ENCODE assay signal across 8 cellular contexts in the genomic region with DNA sequence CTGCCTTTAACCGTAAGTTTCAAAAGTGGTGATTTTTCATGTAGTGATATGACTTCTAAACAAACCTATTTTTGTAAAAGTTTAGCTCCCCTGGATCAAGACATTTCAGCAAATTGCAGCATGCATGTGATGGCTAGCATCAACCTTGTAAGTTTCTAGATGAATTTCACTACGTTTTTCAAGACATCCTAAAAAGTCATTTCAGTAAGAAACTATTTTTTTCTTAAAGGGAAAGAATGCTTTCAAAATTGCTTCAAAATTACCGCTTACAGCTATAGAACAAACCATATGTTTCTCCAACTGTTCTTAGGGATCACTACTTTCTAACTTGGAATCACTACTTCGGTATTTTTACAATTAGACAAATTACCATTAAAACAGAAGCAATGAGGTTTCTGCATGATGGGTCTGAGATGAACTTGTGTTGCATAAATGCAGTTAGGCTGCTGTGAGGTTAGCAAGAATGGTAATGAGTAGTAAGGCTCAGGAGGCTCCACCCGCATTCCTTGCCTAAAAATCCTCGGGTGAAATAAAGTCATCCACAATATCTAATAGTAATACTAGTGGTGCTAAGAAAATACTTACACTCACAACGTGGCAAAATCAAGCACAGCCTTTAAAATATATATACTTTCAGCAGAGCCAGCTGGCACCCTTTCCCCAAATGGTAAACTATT. TPM values are rescaled to one million over a fixed set of nuclear protein-coding genes. Genes with fewer than 3 reads are reported as not detected.
DNase-seq lines count a peak whose midpoint lies in the region; FAIRE-seq and TF ChIP-seq lines count a peak whose summit lies in the region.

No MANE protein-coding gene starts in this region.

- H3K9me3 ChIP-seq in stomach smooth muscle (ENCODE audit: control insufficient read depth in 2 of 2, low read length in 2 of 2): no peaks in the 10 kb centered on the region

- no peak for FAIRE-seq in GM19239 (lab: Jason Lieb, UNC)

- H3K4me1 ChIP-seq in stomach smooth muscle (ENCODE audit: control insufficient read depth, insufficient read depth, low read length): peaks cover 11% of the 10 kb centered on the region

- peak overlapping the region; percentile 71 to 77 for H3K9ac ChIP-seq in stomach smooth muscle (ENCODE audit: low read length in 2 of 2)

- DNase-seq in HFFc6 (peak; percentile 50), amniotic epithelial cell (ENCODE audit: low read depth) (peak; percentile 42), iris pigment epithelial cell (ENCODE audit: low read depth) (peak; percentile 50), GM19239 (ENCODE audit: insufficient read length, low spot score) (no peak), activated gamma-delta T cell (lab: John Stamatoyannopoulos, UW) (no peak), cerebellar nuclear complex (lab: John Stamatoyannopoulos, UW) (no peak)
- no peak for DNase-seq in activated CD8-positive, alpha-beta memory T cell treated with anti-CD3 and anti-CD28 coated beads, Interleukin-2, amount 50 U/mL, for 4 hours

- no peak for TF ChIP-seq CTCF in HFFc6 (IDR thresholded peaks at IDR 0.05)

- H3K27me3 Mint-ChIP-seq in HFFc6 (ENCODE audit: insufficient read depth): no peaks in the 10 kb centered on the region

- H3K4me3 ChIP-seq in stomach smooth muscle (ENCODE audit: low read length in 2 of 2): peak overlapping the region; percentile 83 to 87

- H3K36me3 Mint-ChIP-seq in HFFc6 (ENCODE audit: low read depth): no peaks in the 10 kb centered on the region

- H3K27ac ChIP-seq in stomach smooth muscle (ENCODE audit: low read length): no peak overlapping the region

- H3K36me3 ChIP-seq in stomach smooth muscle (ENCODE audit: control insufficient read depth in 2 of 2, insufficient read depth in 2 of 2, low read length in 2 of 2): no peaks in the 10 kb centered on the region

- H3K27ac Mint-ChIP-seq in HFFc6: peak overlapping the region; percentile 80

- H3K4me1 Mint-ChIP-seq in HFFc6 (ENCODE audit: low read depth): peaks cover 33% of the 10 kb centered on the region

- H3K27me3 ChIP-seq in stomach smooth muscle (ENCODE audit: control insufficient read depth in 1 of 2, insufficient read depth in 2 of 2, low read length in 2 of 2): no peaks in the 10 kb centered on the region

- H3K4me3 Mint-ChIP-seq in HFFc6: peak overlapping the region; percentile 88

- no peaks in the 10 kb centered on the region for H3K9me3 Mint-ChIP-seq in HFFc6

RNA-seq across cellular contexts. Expression of gene CDC14B, which starts 53.8 kb away (rescaled TPM):
- total RNA-seq in HFFc6 (2021; fragmentation: NEBNext Ultra II Directional; extraction: Animal tissue kit (Norgen Biotek cat#: 25700)): 10 to 100 TPM; 10.7 to 14.9 (median 12.1) TPM

Comparison
In these comparisons a context has a peak if more than half of its experiments do, and no peak if none do; other contexts are left out.
1. DNase-seq: peak in HFFc6 (single experiment), amniotic epithelial cell (single experiment) and iris pigment epithelial cell (single experiment); none in GM19239 (single experiment), activated CD8-positive, alpha-beta memory T cell treated with anti-CD3 and anti-CD28 coated beads, Interleukin-2, amount 50 U/mL, for 4 hours (single experiment), activated gamma-delta T cell (single experiment) and cerebellar nuclear complex (0 of 2).